Comparison of ENCODE assay signal across 1 cellular context in the genomic region with DNA sequence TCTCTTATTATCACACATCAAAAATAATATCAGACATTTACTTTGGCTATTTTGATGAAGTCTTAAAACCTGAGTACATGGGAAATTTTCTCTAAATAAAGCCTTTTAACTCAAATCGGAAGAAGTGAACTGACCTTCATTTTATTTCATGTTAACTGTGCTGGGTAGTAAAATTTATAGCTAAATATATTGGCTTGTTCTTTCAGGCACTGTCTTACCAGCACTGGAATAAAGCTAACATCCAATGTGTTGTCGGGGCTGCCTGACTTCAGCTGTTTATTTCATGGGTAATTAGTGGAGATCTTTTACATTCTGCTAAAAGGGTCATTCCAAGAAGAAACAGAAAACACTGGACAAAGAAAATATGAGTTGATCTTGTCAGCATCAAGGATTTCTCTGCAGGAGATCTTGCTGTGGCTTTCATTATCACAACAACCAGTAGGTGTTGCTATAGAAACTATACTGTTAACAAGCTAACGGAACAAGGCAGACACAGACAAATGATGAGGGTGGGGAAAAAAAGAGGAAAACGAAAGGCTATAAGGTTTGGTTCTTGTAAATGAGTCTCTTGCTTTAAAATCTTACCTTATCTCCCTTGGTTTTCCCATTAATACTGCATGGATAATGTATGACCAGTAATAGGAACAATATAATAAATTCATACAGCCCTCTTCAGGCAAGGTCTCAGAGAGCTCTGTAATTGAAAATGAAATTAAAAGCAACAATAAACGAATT.
A peak's percentile ranks its signal among the peaks of the same experiment; 100 is the strongest.
TF ChIP-seq lines count a peak whose summit lies in the region.

No MANE protein-coding gene starts in this region.

TF ChIP-seq in HEK293, 187 proteins besides CTCF, POLR2A, EP300 and RAD21 (continued from another document):
- TF ChIP-seq PBX3 (CRISPR knock-in tag; IDR thresholded peaks at IDR 0.05) = no peak
- TF ChIP-seq, protein P1, sequence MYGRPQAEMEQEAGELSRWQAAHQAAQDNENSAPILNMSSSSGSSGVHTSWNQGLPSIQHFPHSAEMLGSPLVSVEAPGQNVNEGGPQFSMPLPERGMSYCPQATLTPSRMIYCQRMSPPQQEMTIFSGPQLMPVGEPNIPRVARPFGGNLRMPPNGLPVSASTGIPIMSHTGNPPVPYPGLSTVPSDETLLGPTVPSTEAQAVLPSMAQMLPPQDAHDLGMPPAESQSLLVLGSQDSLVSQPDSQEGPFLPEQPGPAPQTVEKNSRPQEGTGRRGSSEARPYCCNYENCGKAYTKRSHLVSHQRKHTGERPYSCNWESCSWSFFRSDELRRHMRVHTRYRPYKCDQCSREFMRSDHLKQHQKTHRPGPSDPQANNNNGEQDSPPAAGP (tag by site-specific recombination; IDR thresholded peaks at IDR 0.05) = no peak
- peak; percentile 75 for TF ChIP-seq GLIS1 (tag by site-specific recombination; IDR thresholded peaks at IDR 0.05)
- TF ChIP-seq, protein P2, sequence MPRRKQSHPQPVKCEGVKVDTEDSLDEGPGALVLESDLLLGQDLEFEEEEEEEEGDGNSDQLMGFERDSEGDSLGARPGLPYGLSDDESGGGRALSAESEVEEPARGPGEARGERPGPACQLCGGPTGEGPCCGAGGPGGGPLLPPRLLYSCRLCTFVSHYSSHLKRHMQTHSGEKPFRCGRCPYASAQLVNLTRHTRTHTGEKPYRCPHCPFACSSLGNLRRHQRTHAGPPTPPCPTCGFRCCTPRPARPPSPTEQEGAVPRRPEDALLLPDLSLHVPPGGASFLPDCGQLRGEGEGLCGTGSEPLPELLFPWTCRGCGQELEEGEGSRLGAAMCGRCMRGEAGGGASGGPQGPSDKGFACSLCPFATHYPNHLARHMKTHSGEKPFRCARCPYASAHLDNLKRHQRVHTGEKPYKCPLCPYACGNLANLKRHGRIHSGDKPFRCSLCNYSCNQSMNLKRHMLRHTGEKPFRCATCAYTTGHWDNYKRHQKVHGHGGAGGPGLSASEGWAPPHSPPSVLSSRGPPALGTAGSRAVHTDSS (tag by site-specific recombination; IDR thresholded peaks at IDR 0.05) = no peak
- peak; percentile 69; the same call in 1 of the 2 replicates for TF ChIP-seq TRIM28 (IDR thresholded peaks at IDR 0.05; ENCODE audit: borderline replicate concordance, low read length)
- TF ChIP-seq ZBTB17 (tag by site-specific recombination; IDR thresholded peaks at IDR 0.05) = peak; percentile 66; the same call in 1 of the 2 replicates
- TF ChIP-seq OSR2 (tag by site-specific recombination; IDR thresholded peaks at IDR 0.05) = peak; percentile 72; the same call in 1 of the 2 replicates
- TF ChIP-seq, protein P3, sequence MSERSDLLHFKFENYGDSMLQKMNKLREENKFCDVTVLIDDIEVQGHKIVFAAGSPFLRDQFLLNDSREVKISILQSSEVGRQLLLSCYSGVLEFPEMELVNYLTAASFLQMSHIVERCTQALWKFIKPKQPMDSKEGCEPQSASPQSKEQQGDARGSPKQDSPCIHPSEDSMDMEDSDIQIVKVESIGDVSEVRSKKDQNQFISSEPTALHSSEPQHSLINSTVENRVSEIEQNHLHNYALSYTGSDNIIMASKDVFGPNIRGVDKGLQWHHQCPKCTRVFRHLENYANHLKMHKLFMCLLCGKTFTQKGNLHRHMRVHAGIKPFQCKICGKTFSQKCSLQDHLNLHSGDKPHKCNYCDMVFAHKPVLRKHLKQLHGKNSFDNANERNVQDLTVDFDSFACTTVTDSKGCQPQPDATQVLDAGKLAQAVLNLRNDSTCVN (tag by site-specific recombination; optimal IDR thresholded peaks at IDR 0.05) = no peak
